ENCODE assay signal across 1 cellular context in genomic region chr17:75722542-75723095, GRCh38.
TF ChIP-seq lines count a peak whose summit lies in the region.

No MANE protein-coding gene starts in this region.

TF ChIP-seq in H1, 55 proteins besides CTCF, POLR2A, EP300 and RAD21:
- TF ChIP-seq ZNF274 (IDR thresholded peaks at IDR 0.05; ENCODE audit: borderline replicate concordance, extremely low read depth, low read length) (no peak), PHF8 (conservative IDR thresholded peaks at IDR 0.05; ENCODE audit: low read depth, low read length) (no peak), SIRT6 (IDR thresholded peaks at IDR 0.05; ENCODE audit: low read length) (no peak), TCF12 (IDR thresholded peaks at IDR 0.05; ENCODE audit: low read depth, low read length) (no peak), JUN (IDR thresholded peaks at IDR 0.05; ENCODE audit: low read depth, low read length) (no peak), KDM1A (IDR thresholded peaks at IDR 0.05; ENCODE audit: borderline replicate concordance, low read length) (no peak), ASH2L (IDR thresholded peaks at IDR 0.05; ENCODE audit: low read length) (no peak), YY1 (IDR thresholded peaks at IDR 0.05; ENCODE audit: low read depth, low read length) (no peak), RBBP5 (IDR thresholded peaks at IDR 0.05; ENCODE audit: borderline replicate concordance, low read depth, low read length) (no peak), NRF1 (IDR thresholded peaks at IDR 0.05; ENCODE audit: low read depth, low read length) (no peak), SP4 (IDR thresholded peaks at IDR 0.05; ENCODE audit: low read length) (no peak), SAP30 (IDR thresholded peaks at IDR 0.05; ENCODE audit: insufficient read depth, insufficient replicate concordance, low read length) (no peak), SRF (IDR thresholded peaks at IDR 0.05; ENCODE audit: low read depth, low read length) (no peak), E2F6 (IDR thresholded peaks at IDR 0.05) (no peak), POU5F1 (IDR thresholded peaks at IDR 0.05; ENCODE audit: low read depth, low read length) (no peak)
- TF ChIP-seq, protein P1, sequence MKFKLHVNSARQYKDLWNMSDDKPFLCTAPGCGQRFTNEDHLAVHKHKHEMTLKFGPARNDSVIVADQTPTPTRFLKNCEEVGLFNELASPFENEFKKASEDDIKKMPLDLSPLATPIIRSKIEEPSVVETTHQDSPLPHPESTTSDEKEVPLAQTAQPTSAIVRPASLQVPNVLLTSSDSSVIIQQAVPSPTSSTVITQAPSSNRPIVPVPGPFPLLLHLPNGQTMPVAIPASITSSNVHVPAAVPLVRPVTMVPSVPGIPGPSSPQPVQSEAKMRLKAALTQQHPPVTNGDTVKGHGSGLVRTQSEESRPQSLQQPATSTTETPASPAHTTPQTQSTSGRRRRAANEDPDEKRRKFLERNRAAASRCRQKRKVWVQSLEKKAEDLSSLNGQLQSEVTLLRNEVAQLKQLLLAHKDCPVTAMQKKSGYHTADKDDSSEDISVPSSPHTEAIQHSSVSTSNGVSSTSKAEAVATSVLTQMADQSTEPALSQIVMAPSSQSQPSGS (IDR thresholded peaks at IDR 0.05; ENCODE audit: low read length), result no peak
